13 cellular contexts compared by ENCODE assay signal in genomic region chr10:104257235-104257634, GRCh38. TPM values are rescaled to one million over a fixed set of nuclear protein-coding genes. Genes with fewer than 3 reads are reported as not detected.
DNase-seq lines count a peak whose midpoint lies in the region; ATAC-seq and TF ChIP-seq lines count a peak whose summit lies in the region.
"Had no signal": no experiment of that assay in that cellular context is flagged by ENCODE, and none has a peak within 500 bp of the region (broad histone marks: within the 10 kb centered on the region; RNA-seq: fewer than 3 reads in every experiment).

No MANE protein-coding gene starts in this region.

- WGBS in thyroid gland, 2 donors = 95 to 96% methylated on average over 5 of the region's 5 CpGs

- no peak overlapping the region for H3K4me3 ChIP-seq in thyroid gland (replicated peaks in 1 of 3)

- peak overlapping the region; percentile 75 for H3K27ac Mint-ChIP-seq in activated naive CD4-positive, alpha-beta T cell treated with anti-CD3 and anti-CD28 coated beads for 36 hours
- H3K27ac Mint-ChIP-seq in activated T-helper 1 cell treated with anti-CD3 and anti-CD28 coated beads, Interleukin-12 subunit alpha, Interleukin-12 subunit beta, Interleukin-2, Interleukin-4 antibody, amounts not matched to agents 30 ng/mL and 10 ng/mL and 1 ng/mL, durations not matched to agents 14 hours and 24 hours and 36 hours = peak overlapping the region; percentile 50

- H3K9me3 ChIP-seq in thyroid gland = no peaks in the 10 kb centered on the region
- H3K9me3 ChIP-seq: suprapubic skin had no signal

- H3K27me3 ChIP-seq in thyroid gland (no peaks in the 10 kb centered on the region), foreskin keratinocyte (no peaks in the 10 kb centered on the region)
- H3K27me3 ChIP-seq: suprapubic skin had no signal

- no peak for TF ChIP-seq CTCF in thyroid gland (IDR thresholded peaks at IDR 0.05)
- TF ChIP-seq CTCF in foreskin keratinocyte (conservative IDR thresholded peaks at IDR 0.05) = no peak

- CTCF ChIA-PET in activated naive CD4-positive, alpha-beta T cell treated with anti-CD3 and anti-CD28 coated beads for 36 hours (lab: Charles Lee) = interaction anchor here (0.7 to 5.0 kb wide), 3 partner anchors 18 to 95 kb away, joined by 3 to 39 read pairs (median 5); no protein-coding TSS in a partner anchor
- CTCF ChIA-PET in HEK293T (lab: Yijun Ruan, JAX) = interaction anchor here (0.9 to 2.1 kb wide), 2 partner anchors 17 to 34 kb away, joined by 3 to 12 read pairs; no protein-coding TSS in a partner anchor

- H3K27me3 Mint-ChIP-seq in activated naive CD4-positive, alpha-beta T cell treated with anti-CD3 and anti-CD28 coated beads for 36 hours (ENCODE audit: low read depth) = no peaks in the 10 kb centered on the region
- H3K27me3 Mint-ChIP-seq in activated T-helper 1 cell treated with anti-CD3 and anti-CD28 coated beads, Interleukin-12 subunit alpha, Interleukin-12 subunit beta, Interleukin-2, Interleukin-4 antibody, amounts not matched to agents 30 ng/mL and 10 ng/mL and 1 ng/mL, durations not matched to agents 14 hours and 24 hours and 36 hours (ENCODE audit: insufficient read depth) = no peaks in the 10 kb centered on the region

- peak overlapping the region; percentile 17 for H3K4me3 Mint-ChIP-seq in activated naive CD4-positive, alpha-beta T cell treated with anti-CD3 and anti-CD28 coated beads for 36 hours
- peak overlapping the region; percentile 5 for H3K4me3 Mint-ChIP-seq in activated T-helper 1 cell treated with anti-CD3 and anti-CD28 coated beads, Interleukin-12 subunit alpha, Interleukin-12 subunit beta, Interleukin-2, Interleukin-4 antibody, amounts not matched to agents 30 ng/mL and 10 ng/mL and 1 ng/mL, durations not matched to agents 14 hours and 24 hours and 36 hours

- no peaks in the 10 kb centered on the region for H3K9me3 Mint-ChIP-seq in activated naive CD4-positive, alpha-beta T cell treated with anti-CD3 and anti-CD28 coated beads for 36 hours
- no peaks in the 10 kb centered on the region for H3K9me3 Mint-ChIP-seq in activated T-helper 1 cell treated with anti-CD3 and anti-CD28 coated beads, Interleukin-12 subunit alpha, Interleukin-12 subunit beta, Interleukin-2, Interleukin-4 antibody, amounts not matched to agents 30 ng/mL and 10 ng/mL and 1 ng/mL, durations not matched to agents 14 hours and 24 hours and 36 hours

- H3K4me1 ChIP-seq in thyroid gland (peaks cover 25 to 58% of the 10 kb centered on the region in 2 donors), foreskin keratinocyte (peaks cover 47% of the 10 kb centered on the region)

- intact Hi-C loops in activated naive CD4-positive, alpha-beta T cell treated with anti-CD3 and anti-CD28 coated beads for 36 hours (cut with micrococcal nuclease) = no loop called here
- intact Hi-C loops in activated T-helper 1 cell treated with anti-CD3 and anti-CD28 coated beads, Interleukin-12 subunit alpha, Interleukin-12 subunit beta, Interleukin-2, Interleukin-4 antibody, amounts not matched to agents 30 ng/mL and 10 ng/mL and 1 ng/mL, durations not matched to agents 14 hours and 24 hours and 36 hours (cut with micrococcal nuclease) = loop anchor here (5.0 kb wide), 1 partner anchor 290 kb away; the partner anchor contains the start of gene SLK
- intact Hi-C loops in thyroid gland (cut with DNase I) = no loop called here

- H3K27ac ChIP-seq in thyroid gland (peak overlapping the region in 2 of 3 donors; percentile 0 to 26), foreskin keratinocyte (no peak overlapping the region)

- no peak for TF ChIP-seq POLR2A in thyroid gland (IDR thresholded peaks at IDR 0.05)

- peaks cover 77% of the 10 kb centered on the region for H3K4me1 Mint-ChIP-seq in activated naive CD4-positive, alpha-beta T cell treated with anti-CD3 and anti-CD28 coated beads for 36 hours (ENCODE audit: low read depth)
- H3K4me1 Mint-ChIP-seq in activated T-helper 1 cell treated with anti-CD3 and anti-CD28 coated beads, Interleukin-12 subunit alpha, Interleukin-12 subunit beta, Interleukin-2, Interleukin-4 antibody, amounts not matched to agents 30 ng/mL and 10 ng/mL and 1 ng/mL, durations not matched to agents 14 hours and 24 hours and 36 hours (ENCODE audit: low read depth) = peaks cover 77% of the 10 kb centered on the region

- POLR2A ChIA-PET in HEK293T (lab: Yijun Ruan, JAX) = interaction anchor here (3.4 kb wide), 1 partner anchor 12 kb away, joined by 23 read pairs; the partner anchor contains the start of gene GSTO2

- peaks cover 56% of the 10 kb centered on the region for H3K36me3 Mint-ChIP-seq in activated naive CD4-positive, alpha-beta T cell treated with anti-CD3 and anti-CD28 coated beads for 36 hours (ENCODE audit: low read depth)
- peaks cover 51% of the 10 kb centered on the region for H3K36me3 Mint-ChIP-seq in activated T-helper 1 cell treated with anti-CD3 and anti-CD28 coated beads, Interleukin-12 subunit alpha, Interleukin-12 subunit beta, Interleukin-2, Interleukin-4 antibody, amounts not matched to agents 30 ng/mL and 10 ng/mL and 1 ng/mL, durations not matched to agents 14 hours and 24 hours and 36 hours (ENCODE audit: low read depth)

- no peak for ATAC-seq in foreskin keratinocyte
- no peak for ATAC-seq in HG03469 (IDR thresholded peaks at IDR 0.05; ENCODE audit: unreplicated experiment)

- no peak for DNase-seq in activated naive CD4-positive, alpha-beta T cell treated with anti-CD3 and anti-CD28 coated beads for 36 hours
- DNase-seq in activated naive CD4-positive, alpha-beta T cell (lab: John Stamatoyannopoulos, UW) = no peak
- DNase-seq in activated T-helper 1 cell treated with anti-CD3 and anti-CD28 coated beads, Interleukin-12 subunit alpha, Interleukin-12 subunit beta, Interleukin-2, Interleukin-4 antibody, amounts not matched to agents 30 ng/mL and 10 ng/mL and 1 ng/mL, durations not matched to agents 14 hours and 24 hours and 36 hours (ENCODE audit: low spot score) = no peak
- DNase-seq in kidney tubule cell (ENCODE audit: low spot score) (peak; percentile 17), thyroid gland (no peak), foreskin keratinocyte (no peak), HEK293T (ENCODE audit: extremely low spot score) (no peak)
- DNase-seq: GF-D8, kidney glomerular epithelial cell, NCI-H774, occipital lobe had no signal

- H3K36me3 ChIP-seq in thyroid gland = peaks cover 7 to 11% of the 10 kb centered on the region in 2 donors

TF ChIP-seq in HEK293T, 16 proteins besides CTCF, POLR2A, EP300 and RAD21:
- TF ChIP-seq SUZ12 (IDR thresholded peaks at IDR 0.05) (no peak), NFRKB (IDR thresholded peaks at IDR 0.05) (no peak), LEF1 (IDR thresholded peaks at IDR 0.05; ENCODE audit: borderline replicate concordance) (no peak), TARDBP (IDR thresholded peaks at IDR 0.05) (no peak), ZNF384 (IDR thresholded peaks at IDR 0.05) (no peak), SP1 (IDR thresholded peaks at IDR 0.05) (no peak), FOXK2 (IDR thresholded peaks at IDR 0.05) (no peak), L3MBTL2 (conservative IDR thresholded peaks at IDR 0.05) (no peak), PKNOX1 (IDR thresholded peaks at IDR 0.05) (no peak), HDGF (IDR thresholded peaks at IDR 0.05; ENCODE audit: borderline replicate concordance) (no peak), FOXM1 (IDR thresholded peaks at IDR 0.05; ENCODE audit: borderline replicate concordance) (no peak), BHLHE40 (IDR thresholded peaks at IDR 0.05; ENCODE audit: borderline replicate concordance) (no peak), ELF4 (IDR thresholded peaks at IDR 0.05) (no peak), CTBP1 (IDR thresholded peaks at IDR 0.05; ENCODE audit: borderline replicate concordance) (no peak), FOXA1 (IDR thresholded peaks at IDR 0.05) (no peak), ARNT (IDR thresholded peaks at IDR 0.05) (no peak)

RNA-seq across cellular contexts. Expression of gene GSTO1, which starts 2.5 kb away (rescaled TPM):
- 100 to 1,000 TPM; 197 to 201 TPM for total RNA-seq in activated naive CD4-positive, alpha-beta T cell treated with anti-CD3 and anti-CD28 coated beads for 36 hours
- 125 TPM in 2 replicates for total RNA-seq in activated T-helper 1 cell treated with anti-CD3 and anti-CD28 coated beads, Interleukin-12 subunit alpha, Interleukin-12 subunit beta, Interleukin-2, Interleukin-4 antibody, amounts not matched to agents 30 ng/mL and 10 ng/mL and 1 ng/mL, durations not matched to agents 14 hours and 24 hours and 36 hours
- total RNA-seq in thyroid gland (100 to 1,000 TPM in 2 of 4 donors, 10 to 100 TPM in 2; 86.1 to 129 (median 102) TPM), foreskin keratinocyte (168 and 181 TPM in 2 replicates)
- 277 and 291 TPM in 2 replicates for polyA plus RNA-seq in foreskin keratinocyte

RNA-seq across cellular contexts. Expression of gene GSTO2, which starts 11.7 kb away (rescaled TPM):
- 1 to 10 TPM; 3.0 to 3.6 TPM for total RNA-seq in activated naive CD4-positive, alpha-beta T cell treated with anti-CD3 and anti-CD28 coated beads for 36 hours
- total RNA-seq in activated T-helper 1 cell treated with anti-CD3 and anti-CD28 coated beads, Interleukin-12 subunit alpha, Interleukin-12 subunit beta, Interleukin-2, Interleukin-4 antibody, amounts not matched to agents 30 ng/mL and 10 ng/mL and 1 ng/mL, durations not matched to agents 14 hours and 24 hours and 36 hours = 1.1 and 1.2 TPM in 2 replicates
- total RNA-seq in thyroid gland (10 to 100 TPM in 3 of 4 donors, 1 to 10 TPM in 1; 7.5 to 16.3 (median 12.8) TPM), foreskin keratinocyte (45.0 and 55.8 TPM in 2 replicates)
- polyA plus RNA-seq in foreskin keratinocyte = 55.4 and 65.9 TPM in 2 replicates

RNA-seq across cellular contexts. Expression of gene CFAP43, which starts 25.1 kb away (rescaled TPM):
- not detected for total RNA-seq in activated naive CD4-positive, alpha-beta T cell treated with anti-CD3 and anti-CD28 coated beads for 36 hours
- total RNA-seq in activated T-helper 1 cell treated with anti-CD3 and anti-CD28 coated beads, Interleukin-12 subunit alpha, Interleukin-12 subunit beta, Interleukin-2, Interleukin-4 antibody, amounts not matched to agents 30 ng/mL and 10 ng/mL and 1 ng/mL, durations not matched to agents 14 hours and 24 hours and 36 hours = not detected in 2 replicates
- total RNA-seq in thyroid gland = 10 to 100 TPM in 2 of 4 donors, 1 to 10 TPM in 2; 8.2 to 16.9 (median 11.5) TPM
- total RNA-seq in foreskin keratinocyte = 0.14 and 0.27 TPM in 2 replicates
- 0.10 and 0.12 TPM in 2 replicates for polyA plus RNA-seq in foreskin keratinocyte
